In the genomic region with DNA sequence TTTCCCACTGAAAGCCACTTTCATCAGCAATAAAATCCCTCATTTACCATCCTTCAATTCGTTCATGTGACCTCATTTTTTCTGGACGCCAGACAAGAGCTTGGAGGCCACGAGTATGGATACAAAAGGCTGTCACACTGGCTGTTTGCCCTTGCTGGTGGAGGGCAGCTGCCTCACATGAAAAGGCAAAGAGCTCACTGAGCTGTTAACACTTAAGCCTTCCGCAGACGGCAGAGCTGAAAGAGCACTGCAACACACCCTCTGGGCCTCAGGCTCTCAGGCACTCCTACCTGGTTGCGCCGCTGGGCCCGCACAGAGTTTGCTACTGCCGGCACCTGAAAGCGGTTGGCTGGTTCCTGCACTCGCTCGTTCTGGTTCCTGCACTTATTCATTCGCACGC, we compare ENCODE assay signal across 9 cellular contexts.
DNase-seq lines count a peak whose midpoint lies in the region; ATAC-seq, FAIRE-seq and TF ChIP-seq lines count a peak whose summit lies in the region.
"Had no signal": no experiment of that assay in that cellular context is flagged by ENCODE, and none has a peak within 500 bp of the region (broad histone marks: within the 10 kb centered on the region; RNA-seq: fewer than 3 reads in every experiment).

No MANE protein-coding gene starts in this region.

- no peaks in the 10 kb centered on the region for H3K27me3 ChIP-seq in gastroesophageal sphincter
- no peaks in the 10 kb centered on the region for H3K27me3 ChIP-seq in naive thymus-derived CD4-positive, alpha-beta T cell (ENCODE audit: control insufficient read depth in 2 of 2, insufficient read depth in 2 of 2, low read length in 2 of 2)

- no peaks in the 10 kb centered on the region for H3K36me3 Mint-ChIP-seq in naive thymus-derived CD4-positive, alpha-beta T cell

- H3K9me3 ChIP-seq in kidney (ENCODE audit: control insufficient read depth in 1 of 2, low read length in 2 of 2) (no peaks in the 10 kb centered on the region), gastroesophageal sphincter (no peaks in the 10 kb centered on the region)
- H3K9me3 ChIP-seq in naive thymus-derived CD4-positive, alpha-beta T cell (ENCODE audit: control insufficient read depth in 2 of 3, low read length in 3 of 3): no peaks in the 10 kb centered on the region

- TF ChIP-seq POLR2A in gastroesophageal sphincter (IDR thresholded peaks at IDR 0.05): no peak

- POLR2A ChIA-PET in naive thymus-derived CD4-positive, alpha-beta T cell (lab: Charles Lee): no interaction called here

- intact Hi-C loops in kidney (cut with DNase I): no loop called here
- intact Hi-C loops in naive thymus-derived CD4-positive, alpha-beta T cell (cut with micrococcal nuclease): no loop called here

- 56% methylated on average over 6 of the region's 14 CpGs; no CpG with 5 or more reads in 1 of the 2 donors for WGBS in gastroesophageal sphincter (ENCODE audit: low coverage in 1 of 2), 2 donors

- no peaks in the 10 kb centered on the region for H3K27me3 Mint-ChIP-seq in naive thymus-derived CD4-positive, alpha-beta T cell

- no peak for TF ChIP-seq CTCF in kidney (IDR thresholded peaks at IDR 0.05; ENCODE audit: borderline replicate concordance, extremely low read depth, insufficient read depth)
- no peak for TF ChIP-seq CTCF in gastroesophageal sphincter (IDR thresholded peaks at IDR 0.05)

- H3K4me3 ChIP-seq in kidney (ENCODE audit: low read length in 2 of 2): peak overlapping the region in 1 of 2 donors; percentile 27
- H3K4me3 ChIP-seq in gastroesophageal sphincter: no peak overlapping the region
- no peak overlapping the region for H3K4me3 ChIP-seq in naive thymus-derived CD4-positive, alpha-beta T cell (ENCODE audit: low read length)

- TF ChIP-seq EP300 in gastroesophageal sphincter (IDR thresholded peaks at IDR 0.05): no peak

- no peak overlapping the region for H3K9ac ChIP-seq in kidney (ENCODE audit: low read length in 2 of 2)

- H3K27ac Mint-ChIP-seq in naive thymus-derived CD4-positive, alpha-beta T cell: no peak overlapping the region

- no peaks in the 10 kb centered on the region for H3K4me1 Mint-ChIP-seq in naive thymus-derived CD4-positive, alpha-beta T cell

- peak; percentile 98 for DNase-seq in NCI-H1092 (lab: John Stamatoyannopoulos, UW)
- DNase-seq in cerebellum (ENCODE audit: low spot score): peak; percentile 3
- DNase-seq in kidney: peak; percentile 82
- peak in 46 of 49 donors; percentile 8 to 78 (median 44) for DNase-seq in substantia nigra (lab: John Stamatoyannopoulos, UW)
- DNase-seq in naive thymus-derived CD4-positive, alpha-beta T cell: no peak
- no peak for DNase-seq in dermis blood vessel endothelial cell
- no peak for DNase-seq in T1000 (lab: John Stamatoyannopoulos, UW)
- DNase-seq: activated effector memory CD4-positive, alpha-beta T cell treated with Interleukin-2 at 50 U/mL for 16 hours had no signal

- peaks cover 0 to 2% of the 10 kb centered on the region in 2 donors for H3K4me1 ChIP-seq in kidney (ENCODE audit: control insufficient read depth in 1 of 2, insufficient read depth in 1 of 2, low read depth in 1 of 2, low read length in 2 of 2)
- peaks cover 0 to 4% (median 0%) of the 10 kb centered on the region in 3 donors for H3K4me1 ChIP-seq in gastroesophageal sphincter
- H3K4me1 ChIP-seq in naive thymus-derived CD4-positive, alpha-beta T cell (ENCODE audit: control insufficient read depth in 2 of 2, insufficient read depth in 2 of 2, low read length in 2 of 2): no peaks in the 10 kb centered on the region

- CTCF ChIA-PET in naive thymus-derived CD4-positive, alpha-beta T cell (lab: Charles Lee): no interaction called here

- no peaks in the 10 kb centered on the region for H3K36me3 ChIP-seq in kidney (ENCODE audit: control insufficient read depth in 1 of 2, insufficient read depth in 2 of 2, low read length in 2 of 2)
- no peaks in the 10 kb centered on the region for H3K36me3 ChIP-seq in gastroesophageal sphincter
- no peaks in the 10 kb centered on the region for H3K36me3 ChIP-seq in naive thymus-derived CD4-positive, alpha-beta T cell (ENCODE audit: control insufficient read depth in 2 of 3, insufficient read depth in 3 of 3, low read length in 3 of 3)

- ATAC-seq in gastroesophageal sphincter: no peak
- no peak for ATAC-seq in naive thymus-derived CD4-positive, alpha-beta T cell

- H3K9me3 Mint-ChIP-seq in naive thymus-derived CD4-positive, alpha-beta T cell: no peaks in the 10 kb centered on the region

- no peak overlapping the region for H3K27ac ChIP-seq in kidney (ENCODE audit: low read depth in 2 of 2, low read length in 2 of 2)
- H3K27ac ChIP-seq in substantia nigra (ENCODE audit: low read depth, low read length, poor library complexity, severe bottlenecking): peak overlapping the region; percentile 75
- H3K27ac ChIP-seq in gastroesophageal sphincter: no peak overlapping the region
- no peak overlapping the region for H3K27ac ChIP-seq in naive thymus-derived CD4-positive, alpha-beta T cell (ENCODE audit: low read depth, low read length)

- no peak overlapping the region for H3K4me3 Mint-ChIP-seq in naive thymus-derived CD4-positive, alpha-beta T cell

- FAIRE-seq in kidney (lab: Jason Lieb, UNC): no peak

Comparison
In these comparisons a context has a peak if more than half of its experiments do, and no peak if none do; other contexts are left out.
1. DNase-seq: peak in NCI-H1092 (single experiment), cerebellum (single experiment), kidney (single experiment) and substantia nigra (46 of 49); none in naive thymus-derived CD4-positive, alpha-beta T cell (0 of 9), dermis blood vessel endothelial cell (single experiment) and T1000 (single experiment).